11 cellular contexts compared by ENCODE assay signal in genomic region chr12:114669501-114670256, GRCh38. TPM values are rescaled to one million over a fixed set of nuclear protein-coding genes. Genes with fewer than 3 reads are reported as not detected.
A peak's percentile ranks its signal among the peaks of the same experiment; 100 is the strongest.
DNase-seq lines count a peak whose midpoint lies in the region; ATAC-seq and TF ChIP-seq lines count a peak whose summit lies in the region.
"Had no signal": no experiment of that assay in that cellular context is flagged by ENCODE, and none has a peak within 500 bp of the region (broad histone marks: within the 10 kb centered on the region; RNA-seq: fewer than 3 reads in every experiment).

No MANE protein-coding gene starts in this region.

- no peak for DNase-seq in Caco-2
- no peak for DNase-seq in RWPE1 (ENCODE audit: low spot score)
- DNase-seq in foreskin fibroblast: peak; percentile 90 to 95
- peak in 1 of 2 donors; percentile 38 for DNase-seq in psoas muscle
- DNase-seq in C1 segment of cervical spinal cord (lab: John Stamatoyannopoulos, UW): no peak
- DNase-seq in inferior parietal cortex (ENCODE audit: extremely low spot score): no peak
- DNase-seq: activated CD4-positive, alpha-beta T cell treated with anti-CD3 and anti-CD28 coated beads for 36 hours; activated naive CD8-positive, alpha-beta T cell treated with anti-CD3 and anti-CD28 coated beads, Interleukin-2, amount 50 U/mL, for 24 hours; nucleus accumbens had no signal

- H3K36me3 Mint-ChIP-seq in Caco-2 (ENCODE audit: insufficient read depth, unreplicated experiment): peaks cover 46% of the 10 kb centered on the region

- no peaks in the 10 kb centered on the region for H3K27me3 ChIP-seq in Caco-2 (replicated peaks; ENCODE audit: control insufficient read depth, insufficient read depth, low read length)
- H3K27me3 ChIP-seq in psoas muscle (ENCODE audit: insufficient read depth in 3 of 3, low read length in 2 of 3): peaks cover 5 to 31% (median 14%) of the 10 kb centered on the region in 3 donors

- POLR2A ChIA-PET in Caco-2 (lab: Charles Lee): interaction anchor here (2.6 kb wide), 1 partner anchor 15 kb away, joined by 17 read pairs; the partner anchor contains the start of gene TBX3
- POLR2A ChIA-PET in RWPE1 (lab: Yijun Ruan, JAX; ENCODE audit: low non-redundant PET): no interaction called here

- H3K4me1 ChIP-seq in Caco-2: peaks cover 13% of the 10 kb centered on the region
- H3K4me1 ChIP-seq in psoas muscle: no peaks in the 10 kb centered on the region

- H3K4me3 Mint-ChIP-seq in Caco-2 (ENCODE audit: unreplicated experiment): peak overlapping the region; percentile 74
- H3K4me3 Mint-ChIP-seq: activated CD4-positive, alpha-beta T cell treated with anti-CD3 and anti-CD28 coated beads for 36 hours; activated naive CD8-positive, alpha-beta T cell treated with anti-CD3 and anti-CD28 coated beads, Interleukin-2, amount 50 U/mL, for 24 hours had no signal

- H3K4me1 Mint-ChIP-seq in Caco-2 (ENCODE audit: low read depth, unreplicated experiment): no peaks in the 10 kb centered on the region
- H3K4me1 Mint-ChIP-seq: activated CD4-positive, alpha-beta T cell treated with anti-CD3 and anti-CD28 coated beads for 36 hours had no signal

- TF ChIP-seq CTCF in Caco-2 (IDR thresholded peaks at IDR 0.05; ENCODE audit: insufficient read depth in 1 of 2, low read depth in 1 of 2, low read length in 1 of 2, severe bottlenecking in 1 of 2, unreplicated experiment in 1 of 2) (no peak), RWPE1 (conservative IDR thresholded peaks at IDR 0.05; ENCODE audit: low read depth) (no peak), foreskin fibroblast (IDR thresholded peaks at IDR 0.05; ENCODE audit: low read depth, low read length) (no peak), psoas muscle (IDR thresholded peaks at IDR 0.05) (no peak)

- H3K4me3 ChIP-seq in Caco-2 (ENCODE audit: low read depth, low read length) (peak overlapping the region; percentile 29), foreskin fibroblast (ENCODE audit: low read depth in 1 of 2, low read length in 2 of 2) (peak overlapping the region; percentile 62 to 92), psoas muscle (peak overlapping the region; percentile 62)

- peak in 1 of 4 donors; percentile 9 for ATAC-seq in psoas muscle
- no peak for ATAC-seq in HG03108 (IDR thresholded peaks at IDR 0.05; ENCODE audit: unreplicated experiment)
- no peak for ATAC-seq in GM19328 (IDR thresholded peaks at IDR 0.05; ENCODE audit: unreplicated experiment)
- ATAC-seq: activated CD4-positive, alpha-beta T cell treated with anti-CD3 and anti-CD28 coated beads for 36 hours; activated naive CD8-positive, alpha-beta T cell treated with anti-CD3 and anti-CD28 coated beads, Interleukin-2, amount 50 U/mL, for 24 hours had no signal

- peaks cover 7% of the 10 kb centered on the region; the same call in 1 of the 2 replicates for H3K36me3 ChIP-seq in Caco-2 (ENCODE audit: control insufficient read depth, insufficient read depth, low read length)
- H3K36me3 ChIP-seq in psoas muscle (ENCODE audit: insufficient read depth in 1 of 2, low read depth in 1 of 2): peaks cover 2 to 35% of the 10 kb centered on the region in 2 donors

- BruUV-seq in Caco-2 (replicated peaks; lab: Mats Ljungman, UMichigan): no TSS peak

- no peaks in the 10 kb centered on the region for H3K9me3 ChIP-seq in Caco-2
- no peaks in the 10 kb centered on the region for H3K9me3 ChIP-seq in psoas muscle

- no peaks in the 10 kb centered on the region for H3K27me3 Mint-ChIP-seq in Caco-2 (ENCODE audit: insufficient read depth, unreplicated experiment)

- intact Hi-C loops in Caco-2 (cut with micrococcal nuclease; ENCODE audit: unreplicated experiment) (loop anchor here (2.0 to 10.0 kb wide), 4 partner anchors 489 to 1103 kb away; no protein-coding TSS in a partner anchor), psoas muscle (cut with DNase I) (loop anchor here (2.0 to 10.0 kb wide), 4 partner anchors 505 to 1083 kb away; no protein-coding TSS in a partner anchor)

- 69 to 76% (median 71%) methylated on average over 31 of the region's 31 CpGs for WGBS in psoas muscle, 3 donors

- H3K27ac ChIP-seq in RWPE1: peak overlapping the region; percentile 97
- peak overlapping the region; percentile 55 for H3K27ac ChIP-seq in psoas muscle

- H3K9me3 Mint-ChIP-seq in Caco-2 (ENCODE audit: unreplicated experiment): no peaks in the 10 kb centered on the region
- H3K9me3 Mint-ChIP-seq: activated naive CD8-positive, alpha-beta T cell treated with anti-CD3 and anti-CD28 coated beads, Interleukin-2, amount 50 U/mL, for 24 hours had no signal

- CTCF ChIA-PET in Caco-2 (lab: Charles Lee) (interaction anchor here (1.5 to 2.0 kb wide), 2 partner anchors 14 to 788 kb away, joined by 4 to 11 read pairs; partner anchors contain the start of gene TBX3), RWPE1 (lab: Yijun Ruan, JAX) (interaction anchor here (1.2 to 1.4 kb wide), 2 partner anchors 15 to 44 kb away, joined by 4 to 6 read pairs; partner anchors contain the start of gene TBX3)

- H3K27ac Mint-ChIP-seq in Caco-2 (ENCODE audit: unreplicated experiment): no peak overlapping the region
- H3K27ac Mint-ChIP-seq: activated CD4-positive, alpha-beta T cell treated with anti-CD3 and anti-CD28 coated beads for 36 hours; activated naive CD8-positive, alpha-beta T cell treated with anti-CD3 and anti-CD28 coated beads, Interleukin-2, amount 50 U/mL, for 24 hours had no signal

RNA-seq across cellular contexts. Expression of gene TBX3, which starts 14.3 kb away (rescaled TPM):
- total RNA-seq in Caco-2 (2022) (47.2 and 54.0 TPM in 2 replicates), psoas muscle (10 to 100 TPM in 3 of 4 donors, 1 to 10 TPM in 1; 7.4 to 50.8 (median 30.8) TPM)
- 10 to 100 TPM in 1 of 3 donors, 1 to 10 TPM in 2; 5.0 to 15.8 (median 9.8) TPM for polyA plus RNA-seq in psoas muscle
- total RNA-seq: activated CD4-positive, alpha-beta T cell treated with anti-CD3 and anti-CD28 coated beads for 36 hours had no signal

Comparison
In these comparisons a context has a peak if more than half of its experiments do, and no peak if none do; other contexts are left out.
1. DNase-seq: peak in foreskin fibroblast (2 of 2); none in Caco-2 (0 of 2), RWPE1 (single experiment), C1 segment of cervical spinal cord (0 of 14) and inferior parietal cortex (single experiment).
2. Peak in every context shown above with its lines, with median percentiles within 50 percentile points of each other: H3K4me3 ChIP-seq.